ENCODE assay signal across 1 cellular context in the genomic region with DNA sequence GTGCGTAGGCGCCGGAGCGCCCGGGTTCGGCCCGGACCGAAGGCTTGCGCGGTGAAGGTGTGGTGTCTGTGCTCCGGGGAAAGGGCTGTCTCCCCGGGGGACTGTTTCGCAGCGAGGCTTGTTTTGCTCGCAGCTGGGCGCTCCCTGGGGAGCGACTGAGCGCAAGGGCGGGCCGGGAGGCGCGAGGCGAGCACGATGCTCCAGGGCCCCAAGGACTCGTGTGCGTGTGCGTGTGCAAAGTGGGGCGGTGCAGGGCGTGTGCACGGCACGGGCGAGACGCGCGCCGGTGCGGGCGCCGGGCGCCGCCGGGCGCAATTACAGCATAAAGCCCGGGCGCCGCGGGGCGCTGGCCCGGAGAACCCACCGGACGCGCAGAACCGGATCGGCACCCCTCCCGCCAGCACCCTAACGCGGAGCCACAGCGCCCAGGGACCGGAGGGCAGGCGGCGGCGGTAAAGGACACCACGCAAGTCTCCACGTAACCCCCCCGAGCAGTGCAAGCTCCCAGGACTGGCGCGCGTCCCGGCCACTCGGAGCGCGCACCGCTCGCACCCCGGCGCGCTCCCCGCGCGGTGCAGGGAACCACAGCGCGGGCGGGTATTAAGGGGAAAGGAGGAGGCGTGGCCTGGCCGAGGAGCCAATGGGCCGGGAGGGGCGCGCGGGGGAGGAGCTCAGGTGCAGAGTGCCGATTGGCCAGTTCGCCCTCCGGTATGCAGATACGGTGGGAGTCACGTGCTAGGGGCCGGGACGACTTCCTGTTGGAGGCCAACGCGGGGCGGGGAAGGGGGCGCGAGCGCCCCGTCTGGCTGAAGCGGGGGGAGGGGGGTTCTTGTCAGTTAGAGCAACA.
TF ChIP-seq lines count a peak whose summit lies in the region.

TSS of gene TNRC6C (plus strand) at position 835 of the 847 bp plus-strand sequence. CDS start 45,504 bp downstream, outside the sequence.

TF ChIP-seq in H1, 55 proteins besides CTCF, POLR2A, EP300 and RAD21:
- peak; percentile 97 for TF ChIP-seq POLR2AphosphoS5 (IDR thresholded peaks at IDR 0.05; ENCODE audit: low read depth, low read length)
- peak; percentile 55 for TF ChIP-seq BACH1 (IDR thresholded peaks at IDR 0.05; ENCODE audit: low read length)
- no peak for TF ChIP-seq BCL11A (IDR thresholded peaks at IDR 0.05; ENCODE audit: low read depth in 2 of 2, low read length in 2 of 2)
- peak; percentile 45 for TF ChIP-seq EZH2 (IDR thresholded peaks at IDR 0.05; ENCODE audit: low read depth, low read length, severe bottlenecking)
- peak; percentile 96 for TF ChIP-seq PHF8 (conservative IDR thresholded peaks at IDR 0.05; ENCODE audit: low read depth, low read length)
- TF ChIP-seq, protein P1, sequence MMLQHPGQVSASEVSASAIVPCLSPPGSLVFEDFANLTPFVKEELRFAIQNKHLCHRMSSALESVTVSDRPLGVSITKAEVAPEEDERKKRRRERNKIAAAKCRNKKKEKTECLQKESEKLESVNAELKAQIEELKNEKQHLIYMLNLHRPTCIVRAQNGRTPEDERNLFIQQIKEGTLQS (IDR thresholded peaks at IDR 0.05; ENCODE audit: insufficient read depth, low read depth, low read length) = no peak
- peak; percentile 89; the same call in 1 of the 2 replicates for TF ChIP-seq YY1 (IDR thresholded peaks at IDR 0.05; ENCODE audit: low read depth, low read length)
- peak in 1 of 2 experiments; percentile 77; a peak in 2 of 4 replicates for TF ChIP-seq SIN3A (conservative IDR thresholded peaks at IDR 0.05 in 1 of 2, IDR thresholded peaks at IDR 0.05 in 1 of 2; ENCODE audit: low read depth in 1 of 2, low read length in 2 of 2)
- peak in 1 of 2 experiments; percentile 79; a peak in 1 of 4 replicates for TF ChIP-seq HDAC2 (IDR thresholded peaks at IDR 0.05; ENCODE audit: borderline replicate concordance in 1 of 2, low read depth in 2 of 2, low read length in 2 of 2)
- no peak for TF ChIP-seq SIX5 (IDR thresholded peaks at IDR 0.05; ENCODE audit: low read depth, low read length)
- peak; percentile 81 for TF ChIP-seq SP4 (IDR thresholded peaks at IDR 0.05; ENCODE audit: low read length)
- peak; percentile 97 for TF ChIP-seq TBP (IDR thresholded peaks at IDR 0.05; ENCODE audit: low read depth, low read length)
- peak; percentile 8; the same call in 1 of the 2 replicates for TF ChIP-seq SP1 (IDR thresholded peaks at IDR 0.05; ENCODE audit: low read depth, low read length)
- TF ChIP-seq MAX (IDR thresholded peaks at IDR 0.05) = peak; percentile 82
- peak; percentile 55 for TF ChIP-seq ASH2L (IDR thresholded peaks at IDR 0.05; ENCODE audit: low read length)
- TF ChIP-seq NANOG (IDR thresholded peaks at IDR 0.05; ENCODE audit: insufficient read depth, low read depth, low read length, poor library complexity, severe bottlenecking) = no peak
- peak; percentile 81 for TF ChIP-seq USF2 (IDR thresholded peaks at IDR 0.05; ENCODE audit: low read length)
- TF ChIP-seq EGR1 (IDR thresholded peaks at IDR 0.05; ENCODE audit: borderline replicate concordance, low read depth, low read length) = peak; percentile 50; the same call in 1 of the 2 replicates
- no peak for TF ChIP-seq SRF (IDR thresholded peaks at IDR 0.05; ENCODE audit: low read depth, low read length)
- TF ChIP-seq TAF1 (IDR thresholded peaks at IDR 0.05; ENCODE audit: low read depth, low read length) = peak; percentile 86
- TF ChIP-seq JUND (IDR thresholded peaks at IDR 0.05; ENCODE audit: low read length) = no peak
- TF ChIP-seq RBBP5 (IDR thresholded peaks at IDR 0.05; ENCODE audit: borderline replicate concordance, low read depth, low read length) = 0 out of 2 replicates have a peak, but pooled peaks have one; percentile 61
- peak; percentile 72 for TF ChIP-seq TEAD4 (IDR thresholded peaks at IDR 0.05; ENCODE audit: low read depth, low read length)
- TF ChIP-seq KDM4A (IDR thresholded peaks at IDR 0.05; ENCODE audit: low read depth, low read length, severe bottlenecking) = peak; percentile 62
- TF ChIP-seq, protein P2, sequence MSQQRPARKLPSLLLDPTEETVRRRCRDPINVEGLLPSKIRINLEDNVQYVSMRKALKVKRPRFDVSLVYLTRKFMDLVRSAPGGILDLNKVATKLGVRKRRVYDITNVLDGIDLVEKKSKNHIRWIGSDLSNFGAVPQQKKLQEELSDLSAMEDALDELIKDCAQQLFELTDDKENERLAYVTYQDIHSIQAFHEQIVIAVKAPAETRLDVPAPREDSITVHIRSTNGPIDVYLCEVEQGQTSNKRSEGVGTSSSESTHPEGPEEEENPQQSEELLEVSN (IDR thresholded peaks at IDR 0.05) = peak; percentile 32; the same call in 1 of the 2 replicates
- peak; percentile 39; the same call in 1 of the 2 replicates for TF ChIP-seq CREB1 (IDR thresholded peaks at IDR 0.05)
